ENCODE assay signal across 8 cellular contexts in genomic region chr11:64317325-64317960, GRCh38. TPM values are rescaled to one million over a fixed set of nuclear protein-coding genes. Genes with fewer than 3 reads are reported as not detected.
DNase-seq lines count a peak whose midpoint lies in the region; ATAC-seq and TF ChIP-seq lines count a peak whose summit lies in the region.

Gene TRMT112 (minus strand): TSS chr11:64317559. CDS start chr11:64317526, 33 bp downstream.

- H3K4me1 Mint-ChIP-seq in activated CD4-positive, alpha-beta memory T cell treated with anti-CD3 and anti-CD28 coated beads for 36 hours (ENCODE audit: low read depth) = peaks cover 35% of the 10 kb centered on the region

- POLR2A ChIA-PET in activated CD4-positive, alpha-beta memory T cell treated with anti-CD3 and anti-CD28 coated beads for 36 hours (lab: Charles Lee) = interaction anchor here (0.6 to 2.8 kb wide), 20 partner anchors 10 to 132 kb away, joined by 3 to 24 read pairs (median 5); partner anchors contain the start of genes BAD, CCDC88B, ESRRA and FERMT3

- peak within 1 kb of the TSS; percentile 95 for H3K27ac ChIP-seq in C4-2B
- peak within 1 kb of the TSS; percentile 93 to 100 (median 100) for H3K27ac ChIP-seq in dorsolateral prefrontal cortex
- H3K27ac ChIP-seq in right lobe of liver = peak within 1 kb of the TSS; percentile 92 to 99 (median 97)

- 0% methylated on average over 12 of the region's 43 CpGs for WGBS in right lobe of liver (ENCODE audit: insufficient coverage, low coverage, low lambda C conversion rate, missing lambda C conversion rate)

- no peaks in the 10 kb centered on the region for H3K9me3 Mint-ChIP-seq in activated CD4-positive, alpha-beta memory T cell treated with anti-CD3 and anti-CD28 coated beads for 36 hours

- H3K27me3 ChIP-seq in dorsolateral prefrontal cortex (no peaks in the 10 kb centered on the region), right lobe of liver (no peaks in the 10 kb centered on the region)

- peak within 1 kb of the TSS; percentile 92 for H3K4me3 Mint-ChIP-seq in activated CD4-positive, alpha-beta memory T cell treated with anti-CD3 and anti-CD28 coated beads for 36 hours

- peaks cover 0 to 22% (median 10%) of the 10 kb centered on the region in 4 donors for H3K36me3 ChIP-seq in right lobe of liver

- H3K27me3 Mint-ChIP-seq in activated CD4-positive, alpha-beta memory T cell treated with anti-CD3 and anti-CD28 coated beads for 36 hours = no peaks in the 10 kb centered on the region

- no peak for TF ChIP-seq CTCF in C4-2B (conservative IDR thresholded peaks at IDR 0.05)
- TF ChIP-seq CTCF in dorsolateral prefrontal cortex (IDR thresholded peaks at IDR 0.05 in 54 of 56, conservative IDR thresholded peaks at IDR 0.05 in 2 of 56; ENCODE audit: low read depth in 1 of 56, partially characterized antibody in 56 of 56) = no peak
- no peak for TF ChIP-seq CTCF in right lobe of liver (IDR thresholded peaks at IDR 0.05)

- H3K4me1 ChIP-seq in right lobe of liver = peaks cover 0 to 15% (median 7%) of the 10 kb centered on the region in 4 donors

- H3K36me3 Mint-ChIP-seq in activated CD4-positive, alpha-beta memory T cell treated with anti-CD3 and anti-CD28 coated beads for 36 hours = peaks cover 35% of the 10 kb centered on the region

- CTCF ChIA-PET in activated CD4-positive, alpha-beta memory T cell treated with anti-CD3 and anti-CD28 coated beads for 36 hours (lab: Charles Lee) = interaction anchor here (0.6 to 5.3 kb wide), 24 partner anchors 10 to 562 kb away, joined by 3 to 97 read pairs (median 6); partner anchors contain the start of genes CATSPERZ, CCDC88B, ESRRA and FERMT3

- TF ChIP-seq POLR2A in right lobe of liver (IDR thresholded peaks at IDR 0.05) = peak; percentile 74

- intact Hi-C loops in activated CD4-positive, alpha-beta memory T cell treated with anti-CD3 and anti-CD28 coated beads for 36 hours (cut with micrococcal nuclease) = loop anchor here (1.0 to 10.0 kb wide), 6 partner anchors 12 to 457 kb away; partner anchors contain the start of genes CCDC88B, ESRRA, FKBP2 and SF1
- intact Hi-C loops in dorsolateral prefrontal cortex (cut with DNase I) (loop anchor here (1.0 to 10.0 kb wide), 4 partner anchors 12 to 327 kb away; partner anchors contain the start of genes ESRRA (in 1 of the 2) and RPS6KA4 (in 1 of the 2)), right lobe of liver (cut with DNase I) (no loop called here)

- H3K4me3 ChIP-seq in dorsolateral prefrontal cortex = peak within 1 kb of the TSS; percentile 68 to 99 (median 93)
- peak within 1 kb of the TSS; percentile 86 to 94 (median 93) for H3K4me3 ChIP-seq in right lobe of liver

- ATAC-seq in GM19395 (IDR thresholded peaks at IDR 0.05; ENCODE audit: unreplicated experiment) (peak; percentile 77), HG03571 (IDR thresholded peaks at IDR 0.05; ENCODE audit: unreplicated experiment) (peak; percentile 50), right lobe of liver (peak; percentile 78 to 85 (median 82))

- DNase-seq in NCI-H82 treated with DMSO at 0.1 percent for 48 hours (lab: John Stamatoyannopoulos, UW; ENCODE audit: unreplicated experiment) = peak; percentile 86
- DNase-seq in activated CD4-positive, alpha-beta memory T cell treated with anti-CD3 and anti-CD28 coated beads for 36 hours = peak; percentile 98
- peak; percentile 94 to 98 (median 97) for DNase-seq in dorsolateral prefrontal cortex
- DNase-seq in right lobe of liver = peak; percentile 95 to 99 (median 98)
- peak; percentile 92 to 95 for DNase-seq in stimulated activated CD4-positive, alpha-beta T cell treated with anti-CD3 and anti-CD28 coated beads, Interleukin-4, amount 100 ng/mL, for 48 hours (ENCODE audit: low read depth in 2 of 2)

- peak within 1 kb of the TSS; percentile 99 for H3K27ac Mint-ChIP-seq in activated CD4-positive, alpha-beta memory T cell treated with anti-CD3 and anti-CD28 coated beads for 36 hours

- no peaks in the 10 kb centered on the region for H3K9me3 ChIP-seq in right lobe of liver

RNA-seq across cellular contexts. Expression of gene TRMT112, which starts in this region (rescaled TPM):
- total RNA-seq in activated CD4-positive, alpha-beta memory T cell treated with anti-CD3 and anti-CD28 coated beads for 36 hours = 100 to 1,000 TPM; 255 to 258 TPM
- total RNA-seq in dorsolateral prefrontal cortex = 100 to 1,000 TPM in 110 of 120 experiments, 10 to 100 TPM in 10; 72.8 to 158 (median 122) TPM
- 100 to 1,000 TPM in 2 of 6 experiments, 10 to 100 TPM in 4; 58.0 to 122 (median 85.3) TPM for total RNA-seq in right lobe of liver

Comparison
In these comparisons a context has a peak if more than half of its experiments do, and no peak if none do; other contexts are left out.
1. Peak in every context shown above with its lines: DNase-seq, ATAC-seq, H3K4me3 ChIP-seq and H3K27ac ChIP-seq.
2. intact Hi-C loops: an anchor here in activated CD4-positive, alpha-beta memory T cell treated with anti-CD3 and anti-CD28 coated beads for 36 hours (1.0 to 10.0 kb wide) and dorsolateral prefrontal cortex (1.0 to 10.0 kb wide); none called in right lobe of liver.